In genomic region chr2:238872026-238872425, GRCh38 we compare ENCODE assay signal across 26 cellular contexts. TPM values are rescaled to one million over a fixed set of nuclear protein-coding genes. Genes with fewer than 3 reads are reported as not detected.
A peak's percentile ranks its signal among the peaks of the same experiment; 100 is the strongest.
DNase-seq lines count a peak whose midpoint lies in the region; ATAC-seq and TF ChIP-seq lines count a peak whose summit lies in the region.
"Had no signal": no experiment of that assay in that cellular context is flagged by ENCODE, and none has a peak within 500 bp of the region (broad histone marks: within the 10 kb centered on the region; RNA-seq: fewer than 3 reads in every experiment).

No MANE protein-coding gene starts in this region.

- no peak overlapping the region; the same call in 1 of the 2 replicates for H3K9ac ChIP-seq in GM23248
- H3K9ac ChIP-seq in adipocyte (ENCODE audit: low read length), result peak overlapping the region; percentile 53
- H3K9ac ChIP-seq in mesenchymal stem cell (ENCODE audit: low read length), result peak overlapping the region; percentile 12

- H2BK12ac ChIP-seq in mesenchymal stem cell (ENCODE audit: low read length in 2 of 2), result no peak overlapping the region

- H3K27me3 ChIP-seq in GM23248 (replicated peaks; ENCODE audit: insufficient read depth) (no peaks in the 10 kb centered on the region), adipocyte (replicated peaks; ENCODE audit: control insufficient read depth, insufficient read depth, low read length) (no peaks in the 10 kb centered on the region), mesenchymal stem cell (ENCODE audit: control insufficient read depth in 1 of 2, insufficient read depth in 1 of 2, low read length in 2 of 2) (peaks cover 0 to 48% of the 10 kb centered on the region in 2 experiments)
- H3K27me3 ChIP-seq: SJSA1 had no signal

- H3K4ac ChIP-seq in mesenchymal stem cell (ENCODE audit: low read depth in 1 of 2, low read length in 2 of 2), result no peak overlapping the region

- no peak overlapping the region for H3K14ac ChIP-seq in mesenchymal stem cell (ENCODE audit: low read length in 2 of 2)

- H3K18ac ChIP-seq in mesenchymal stem cell (ENCODE audit: low read depth in 1 of 2, low read length in 2 of 2), result no peak overlapping the region

- H4K91ac ChIP-seq in mesenchymal stem cell (ENCODE audit: low read length), result no peak overlapping the region

- H3K23ac ChIP-seq in mesenchymal stem cell (ENCODE audit: low read length in 2 of 2), result no peak overlapping the region

- no peak overlapping the region for H2BK15ac ChIP-seq in mesenchymal stem cell (ENCODE audit: low read depth, poor library complexity, severe bottlenecking)

- H4K20me1 ChIP-seq in GM23248 (ENCODE audit: insufficient read depth), result peaks cover 11% of the 10 kb centered on the region; the same call in 1 of the 2 replicates

- no peaks in the 10 kb centered on the region for H3K4me1 Mint-ChIP-seq in activated CD8-positive, alpha-beta T cell treated with anti-CD3 and anti-CD28 coated beads for 36 hours (ENCODE audit: low read depth)
- H3K4me1 Mint-ChIP-seq: B cell had no signal

- TF ChIP-seq CTCF in activated CD8-positive, alpha-beta T cell treated with anti-CD3 and anti-CD28 coated beads for 36 hours (IDR thresholded peaks at IDR 0.05), result no peak

- ATAC-seq in sciatic nerve (no peak), HG02885 (IDR thresholded peaks at IDR 0.05; ENCODE audit: poor library complexity, unreplicated experiment) (no peak)
- no peak for ATAC-seq in activated CD8-positive, alpha-beta T cell treated with anti-CD3 and anti-CD28 coated beads for 36 hours
- ATAC-seq: CD8-positive, alpha-beta T cell; GM12878; HCT116; PC-3 had no signal

- H3K4me3 ChIP-seq in GM23248 (no peak overlapping the region), adipocyte (ENCODE audit: low read length) (no peak overlapping the region), mesenchymal stem cell (ENCODE audit: insufficient read depth in 1 of 2, low read depth in 1 of 2, low read length in 2 of 2) (no peak overlapping the region)
- H3K4me3 ChIP-seq: GM12878, SJSA1 had no signal

- H3K79me2 ChIP-seq in GM23248 (ENCODE audit: insufficient read depth), result peaks cover 76% of the 10 kb centered on the region

- H2AK5ac ChIP-seq in mesenchymal stem cell (ENCODE audit: low read length, severe bottlenecking), result no peak overlapping the region

- H2BK120ac ChIP-seq in mesenchymal stem cell (ENCODE audit: low read depth, low read length), result no peak overlapping the region

- H3K4me1 ChIP-seq in GM23248 (ENCODE audit: insufficient read depth), result peaks cover 57% of the 10 kb centered on the region
- H3K4me1 ChIP-seq in adipocyte (ENCODE audit: control insufficient read depth, insufficient read depth, low read length), result peaks cover 82% of the 10 kb centered on the region
- H3K4me1 ChIP-seq in mesenchymal stem cell (ENCODE audit: control insufficient read depth, insufficient read depth, low read depth, low read length), result peaks cover 6% of the 10 kb centered on the region
- H3K4me1 ChIP-seq: Caco-2 had no signal

- no peaks in the 10 kb centered on the region for H3K79me1 ChIP-seq in mesenchymal stem cell (replicated peaks; ENCODE audit: low read length, poor library complexity, severe bottlenecking)

- CTCF ChIA-PET in activated CD8-positive, alpha-beta T cell treated with anti-CD3 and anti-CD28 coated beads for 36 hours (lab: Charles Lee), result no interaction called here

- no peak for DNase-seq in GM23248
- DNase-seq in adipocyte (ENCODE audit: low read depth), result no peak
- DNase-seq in mesenchymal stem cell, result no peak
- peak; percentile 38 for DNase-seq in sciatic nerve (ENCODE audit: low spot score)
- no peak for DNase-seq in NCI-H748 treated with DMSO at 0.1 percent for 48 hours (lab: John Stamatoyannopoulos, UW)
- no peak for DNase-seq in 8988T
- no peak for DNase-seq in activated CD8-positive, alpha-beta T cell treated with anti-CD3 and anti-CD28 coated beads for 36 hours
- DNase-seq: Caco-2; CD8-positive, alpha-beta T cell; NCI-H1092; NCI-H1417 treated with DMSO at 0.1 percent for 48 hours; NCI-H1694 treated with DMSO at 0.1 percent for 48 hours; NCI-H2081; NCI-H2171 treated with DMSO at 0.1 percent for 48 hours; NCI-H345; NCI-H510A treated with DMSO at 0.1 percent for 48 hours; PC-3; Right ventricle myocardium superior had no signal

- in situ Hi-C loops in GM23248 (cut with MboI), result no loop called here

- no peaks in the 10 kb centered on the region for H3K9me2 ChIP-seq in GM23248 (ENCODE audit: insufficient read depth)

- peaks cover 2% of the 10 kb centered on the region for H3K9me3 Mint-ChIP-seq in activated CD8-positive, alpha-beta T cell treated with anti-CD3 and anti-CD28 coated beads for 36 hours

- H3K27me3 Mint-ChIP-seq in activated CD8-positive, alpha-beta T cell treated with anti-CD3 and anti-CD28 coated beads for 36 hours, result peaks cover 6% of the 10 kb centered on the region

- H3K4me3 Mint-ChIP-seq in activated CD8-positive, alpha-beta T cell treated with anti-CD3 and anti-CD28 coated beads for 36 hours, result no peak overlapping the region
- H3K4me3 Mint-ChIP-seq: B cell; CD8-positive, alpha-beta T cell had no signal

- POLR2A ChIA-PET in activated CD8-positive, alpha-beta T cell treated with anti-CD3 and anti-CD28 coated beads for 36 hours (lab: Charles Lee), result no interaction called here

- 24% methylated on average over 7 of the region's 7 CpGs for WGBS in GM23248 (ENCODE audit: low coverage in 1 of 2, low lambda C conversion rate in 2 of 2, missing lambda C conversion rate in 2 of 2), 2 experiments
- 92% methylated on average over 7 of the region's 7 CpGs for WGBS in mesenchymal stem cell

- H3K4me2 ChIP-seq in GM23248 (ENCODE audit: unreplicated experiment), result no peak overlapping the region
- no peak overlapping the region for H3K4me2 ChIP-seq in mesenchymal stem cell (ENCODE audit: low read length, poor library complexity, severe bottlenecking)

- H2BK5ac ChIP-seq in mesenchymal stem cell (ENCODE audit: low read depth, low read length, poor library complexity, severe bottlenecking), result no peak overlapping the region

- H4K8ac ChIP-seq in mesenchymal stem cell (ENCODE audit: low read length), result no peak overlapping the region

- H3K27ac Mint-ChIP-seq in activated CD8-positive, alpha-beta T cell treated with anti-CD3 and anti-CD28 coated beads for 36 hours, result no peak overlapping the region
- H3K27ac Mint-ChIP-seq: B cell; CD8-positive, alpha-beta T cell had no signal

- peaks cover 80% of the 10 kb centered on the region for H3F3A ChIP-seq in GM23248 (ENCODE audit: insufficient read depth)

- H3K36me3 Mint-ChIP-seq in activated CD8-positive, alpha-beta T cell treated with anti-CD3 and anti-CD28 coated beads for 36 hours (ENCODE audit: low read depth), result no peaks in the 10 kb centered on the region
- H3K36me3 Mint-ChIP-seq: CD8-positive, alpha-beta T cell had no signal

- intact Hi-C loops in sciatic nerve (cut with DNase I), result no loop called here
- intact Hi-C loops in activated CD8-positive, alpha-beta T cell treated with anti-CD3 and anti-CD28 coated beads for 36 hours (cut with micrococcal nuclease), result no loop called here

- H3K36me3 ChIP-seq in GM23248 (ENCODE audit: low read depth), result peaks cover 29% of the 10 kb centered on the region; the same call in 1 of the 2 replicates
- peaks cover 24% of the 10 kb centered on the region for H3K36me3 ChIP-seq in adipocyte (ENCODE audit: control insufficient read depth, insufficient read depth, low read length, severe bottlenecking)
- H3K36me3 ChIP-seq in mesenchymal stem cell (ENCODE audit: control insufficient read depth in 1 of 2, insufficient read depth in 2 of 2, low read depth in 1 of 2, low read length in 2 of 2), result peaks cover 0 to 57% of the 10 kb centered on the region in 2 experiments

- H2AFZ ChIP-seq in GM23248 (no peak overlapping the region), mesenchymal stem cell (ENCODE audit: low read depth, low read length) (no peak overlapping the region)

- H3K27ac ChIP-seq in GM23248, result peak overlapping the region; percentile 72
- no peak overlapping the region for H3K27ac ChIP-seq in mesenchymal stem cell (ENCODE audit: low read length, poor library complexity, severe bottlenecking)
- H3K27ac ChIP-seq: C4-2B, SJSA1 had no signal

- H3K9me3 ChIP-seq in GM23248 (ENCODE audit: low read depth), result no peaks in the 10 kb centered on the region
- no peaks in the 10 kb centered on the region for H3K9me3 ChIP-seq in adipocyte (ENCODE audit: control insufficient read depth, low read length)
- no peaks in the 10 kb centered on the region for H3K9me3 ChIP-seq in mesenchymal stem cell (ENCODE audit: control insufficient read depth, low read length)
- H3K9me3 ChIP-seq: Caco-2, SJSA1 had no signal

RNA-seq across cellular contexts. Expression of gene TWIST2, which starts 24.1 kb away (rescaled TPM):
- total RNA-seq in GM23248 (2014; rRNA removed; shearing (Covaris generic)), result 467 and 544 TPM in 2 replicates
- 248 and 253 TPM in 2 replicates for polyA plus RNA-seq in GM23248 (2016; fragmentation: Nextera tagmentation; extraction: Ambion mirVana)
- polyA plus RNA-seq in mesenchymal stem cell (2013, experiment 1 of 2), result 11.1 TPM
- 11.7 TPM for polyA plus RNA-seq in mesenchymal stem cell (2013, experiment 2 of 2)
- total RNA-seq in sciatic nerve, result 13.6 TPM
- not detected for total RNA-seq in activated CD8-positive, alpha-beta T cell treated with anti-CD3 and anti-CD28 coated beads for 36 hours
- total RNA-seq: A673; B cell; Caco-2; CD8-positive, alpha-beta T cell; GM12878; HT-29 had no signal
- polyA plus RNA-seq: GM12878 had no signal

Comparison
In these comparisons a context has a peak if more than half of its experiments do, and no peak if none do; other contexts are left out.
1. RNA of gene TWIST2, which starts 24.1 kb away (total RNA-seq): 467 to 544 TPM in GM23248; 13.6 TPM in sciatic nerve (single experiment) and not detected in activated CD8-positive, alpha-beta T cell treated with anti-CD3 and anti-CD28 coated beads for 36 hours; every median in the first group is over 10 times any median in the second.